9 cellular contexts compared by ENCODE assay signal in genomic region chr10:122648599-122649428, GRCh38. TPM values are rescaled to one million over a fixed set of nuclear protein-coding genes. Genes with fewer than 3 reads are reported as not detected.
DNase-seq lines count a peak whose midpoint lies in the region; ATAC-seq and TF ChIP-seq lines count a peak whose summit lies in the region.
"Had no signal": no experiment of that assay in that cellular context is flagged by ENCODE, and none has a peak within 500 bp of the region (broad histone marks: within the 10 kb centered on the region; RNA-seq: fewer than 3 reads in every experiment).

No MANE protein-coding gene starts in this region.

- peaks cover 20% of the 10 kb centered on the region for H3K27me3 Mint-ChIP-seq in activated CD8-positive, alpha-beta T cell treated with anti-CD3 and anti-CD28 coated beads for 36 hours

- H3K4me3 ChIP-seq in A673 (ENCODE audit: low read depth, low read length, poor library complexity, severe bottlenecking) (no peak overlapping the region), cardiac muscle cell (no peak overlapping the region)

- H3K4me1 ChIP-seq in A673 (ENCODE audit: insufficient read depth, low read length, poor library complexity, severe bottlenecking) (no peaks in the 10 kb centered on the region), cardiac muscle cell (ENCODE audit: low read depth) (no peaks in the 10 kb centered on the region)

- CTCF ChIA-PET in A673 (lab: Charles Lee), result interaction anchor here (1.6 kb wide), 1 partner anchor 55 kb away, joined by 6 read pairs; no protein-coding TSS in a partner anchor
- CTCF ChIA-PET in activated CD8-positive, alpha-beta T cell treated with anti-CD3 and anti-CD28 coated beads for 36 hours (lab: Charles Lee), result interaction anchor here (0.7 to 3.1 kb wide), 14 partner anchors 8 to 133 kb away, joined by 3 to 15 read pairs (median 4); no protein-coding TSS in a partner anchor

- POLR2A ChIA-PET in A673 (lab: Charles Lee; ENCODE audit: low non-redundant PET), result no interaction called here
- POLR2A ChIA-PET in activated CD8-positive, alpha-beta T cell treated with anti-CD3 and anti-CD28 coated beads for 36 hours (lab: Charles Lee), result interaction anchor here (0.5 kb wide), 1 partner anchor 196 kb away, joined by 3 read pairs; no protein-coding TSS in a partner anchor

- H3K27me3 ChIP-seq in A673 (replicated peaks; ENCODE audit: insufficient read depth, low read depth, low read length, poor library complexity) (peaks cover 43% of the 10 kb centered on the region), cardiac muscle cell (no peaks in the 10 kb centered on the region)

- H3K9me3 ChIP-seq in A673 (ENCODE audit: low read depth, low read length, poor library complexity, severe bottlenecking), result no peaks in the 10 kb centered on the region
- no peaks in the 10 kb centered on the region for H3K9me3 ChIP-seq in cardiac muscle cell (ENCODE audit: low read depth)

- H3K36me3 Mint-ChIP-seq in activated CD8-positive, alpha-beta T cell treated with anti-CD3 and anti-CD28 coated beads for 36 hours (ENCODE audit: low read depth), result no peaks in the 10 kb centered on the region

- H3K4me3 Mint-ChIP-seq in activated CD8-positive, alpha-beta T cell treated with anti-CD3 and anti-CD28 coated beads for 36 hours, result no peak overlapping the region

- no peaks in the 10 kb centered on the region for H3K9me3 Mint-ChIP-seq in activated CD8-positive, alpha-beta T cell treated with anti-CD3 and anti-CD28 coated beads for 36 hours

- no peaks in the 10 kb centered on the region for H3K36me3 ChIP-seq in A673 (ENCODE audit: insufficient read depth, low read length, poor library complexity, severe bottlenecking)
- H3K36me3 ChIP-seq in cardiac muscle cell, result no peaks in the 10 kb centered on the region

- peak; percentile 56 for ATAC-seq in activated CD8-positive, alpha-beta T cell treated with anti-CD3 and anti-CD28 coated beads for 36 hours
- ATAC-seq in HG03280 (IDR thresholded peaks at IDR 0.05; ENCODE audit: unreplicated experiment), result no peak
- ATAC-seq in HG02870 (IDR thresholded peaks at IDR 0.05; ENCODE audit: unreplicated experiment), result no peak

- intact Hi-C loops in A673 (cut with micrococcal nuclease; ENCODE audit: unreplicated experiment), result loop anchor here (1.0 to 5.0 kb wide), 2 partner anchors 55 to 908 kb away; no protein-coding TSS in a partner anchor
- intact Hi-C loops in activated CD8-positive, alpha-beta T cell treated with anti-CD3 and anti-CD28 coated beads for 36 hours (cut with micrococcal nuclease), result no loop called here

- TF ChIP-seq CTCF in A673 (conservative IDR thresholded peaks at IDR 0.05; ENCODE audit: low read depth, low read length) (peak; percentile 84), cardiac muscle cell (IDR thresholded peaks at IDR 0.05; ENCODE audit: low read depth, low read length) (peak; percentile 69)
- TF ChIP-seq CTCF in activated CD8-positive, alpha-beta T cell treated with anti-CD3 and anti-CD28 coated beads for 36 hours (IDR thresholded peaks at IDR 0.05), result peak; percentile 74

- BruUV-seq in A673 (replicated peaks; lab: Mats Ljungman, UMichigan), result no TSS peak

- DNase-seq in A673 (ENCODE audit: low spot score) (peak; percentile 54), GM03348 (ENCODE audit: low spot score) (peak; percentile 65), NCI-H1105 treated with DMSO at 0.1 percent for 48 hours (lab: John Stamatoyannopoulos, UW) (peak; percentile 45), cardiac muscle cell (ENCODE audit: low read depth in 1 of 2, low spot score in 1 of 2) (peak; percentile 39 to 71), putamen (ENCODE audit: low spot score) (peak; percentile 59)
- peak; percentile 61 for DNase-seq in activated CD8-positive, alpha-beta T cell treated with anti-CD3 and anti-CD28 coated beads for 36 hours

- H3K4me1 Mint-ChIP-seq in activated CD8-positive, alpha-beta T cell treated with anti-CD3 and anti-CD28 coated beads for 36 hours (ENCODE audit: low read depth), result no peaks in the 10 kb centered on the region

- no peak overlapping the region for H3K27ac ChIP-seq in A673 (ENCODE audit: low read depth, low read length, poor library complexity, severe bottlenecking)
- H3K27ac ChIP-seq in cardiac muscle cell, result no peak overlapping the region

- H3K27ac Mint-ChIP-seq in activated CD8-positive, alpha-beta T cell treated with anti-CD3 and anti-CD28 coated beads for 36 hours, result no peak overlapping the region

RNA-seq across cellular contexts. Expression of gene C10orf120, which starts 50.8 kb away (rescaled TPM):
- total RNA-seq in A673 (2021), result not detected in 2 replicates
- total RNA-seq in activated CD8-positive, alpha-beta T cell treated with anti-CD3 and anti-CD28 coated beads for 36 hours, result not detected
- total RNA-seq in cardiac muscle cell, result not detected in 2 replicates
- polyA plus RNA-seq in cardiac muscle cell, result not detected in 2 replicates
- total RNA-seq: urinary bladder had no signal
- polyA plus RNA-seq: urinary bladder had no signal
